Comparison of ENCODE assay signal across 28 cellular contexts in the genomic region with DNA sequence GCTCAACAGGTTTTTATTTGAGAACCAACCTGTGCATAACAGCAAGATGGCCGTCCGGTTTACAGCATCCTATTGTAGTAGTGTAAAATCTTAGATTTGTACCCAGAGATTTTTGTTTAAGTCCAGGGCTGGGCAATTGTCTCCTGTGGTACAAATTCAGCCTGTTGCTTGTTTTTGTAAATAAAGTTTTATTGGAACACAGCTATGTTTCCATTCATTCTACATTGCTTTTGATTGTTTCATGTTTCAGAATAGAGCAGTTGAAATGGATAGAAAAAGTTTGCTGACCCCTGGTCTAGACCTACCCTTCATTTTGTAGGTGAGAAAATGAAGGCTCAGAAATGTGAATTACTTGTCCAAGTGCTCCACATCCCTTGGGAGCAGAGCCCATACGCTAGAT. TPM values are rescaled to one million over a fixed set of nuclear protein-coding genes. Genes with fewer than 3 reads are reported as not detected.
DNase-seq lines count a peak whose midpoint lies in the region; ATAC-seq, FAIRE-seq and TF ChIP-seq lines count a peak whose summit lies in the region.
"Had no signal": no experiment of that assay in that cellular context is flagged by ENCODE, and none has a peak within 500 bp of the region (broad histone marks: within the 10 kb centered on the region; RNA-seq: fewer than 3 reads in every experiment).

No MANE protein-coding gene starts in this region.

- no peaks in the 10 kb centered on the region for H3K9me3 ChIP-seq in OCI-LY3 (ENCODE audit: insufficient read depth, low read length)
- H3K9me3 ChIP-seq in duodenal mucosa (ENCODE audit: control insufficient read depth in 1 of 2, low read length in 2 of 2), result no peaks in the 10 kb centered on the region
- H3K9me3 ChIP-seq in osteoblast (ENCODE audit: low read depth, low read length), result no peaks in the 10 kb centered on the region
- H3K9me3 ChIP-seq: HAP-1, heart right ventricle, prostate gland, thoracic aorta had no signal

- H3K4me2 ChIP-seq in OCI-LY3 (ENCODE audit: low read length) (peak overlapping the region; percentile 14; the same call in 1 of the 2 replicates), osteoblast (ENCODE audit: insufficient read depth, low read length) (peak overlapping the region; percentile 73)
- H3K4me2 ChIP-seq: KMS-11 had no signal

- H3K9ac ChIP-seq in OCI-LY3 (ENCODE audit: low read length), result no peak overlapping the region
- H3K9ac ChIP-seq in duodenal mucosa (ENCODE audit: low read depth in 1 of 2, low read length in 2 of 2), result peak overlapping the region in 1 of 2 donors; percentile 50
- H3K9ac ChIP-seq: KMS-11 had no signal

- H3K36me3 ChIP-seq in OCI-LY3 (replicated peaks; ENCODE audit: low read depth, low read length) (no peaks in the 10 kb centered on the region), duodenal mucosa (ENCODE audit: control insufficient read depth in 1 of 2, insufficient read depth in 2 of 2, low read length in 2 of 2) (peaks cover 0 to 3% of the 10 kb centered on the region in 2 donors), osteoblast (ENCODE audit: insufficient read depth, low read length) (no peaks in the 10 kb centered on the region)
- H3K36me3 ChIP-seq: HAP-1, prostate gland, thoracic aorta had no signal

- H4K20me1 ChIP-seq in OCI-LY3 (ENCODE audit: insufficient read depth, low read length) (no peaks in the 10 kb centered on the region), osteoblast (ENCODE audit: insufficient read depth, low read length) (no peaks in the 10 kb centered on the region)

- H3K27me3 ChIP-seq in OCI-LY3 (ENCODE audit: low read depth, low read length), result no peaks in the 10 kb centered on the region
- H3K27me3 ChIP-seq in duodenal mucosa (ENCODE audit: control insufficient read depth in 1 of 2, insufficient read depth in 2 of 2, low read length in 2 of 2), result no peaks in the 10 kb centered on the region
- no peaks in the 10 kb centered on the region for H3K27me3 ChIP-seq in osteoblast (ENCODE audit: insufficient read depth, low read length)
- H3K27me3 ChIP-seq: heart right ventricle had no signal

- no peak for FAIRE-seq in HTR-8/SVneo (lab: Jason Lieb, UNC)
- FAIRE-seq: GM18507 had no signal

- ATAC-seq in GM18519 (IDR thresholded peaks at IDR 0.05; ENCODE audit: low FRiP score, unreplicated experiment), result no peak
- ATAC-seq: effector memory CD8-positive, alpha-beta T cell had no signal

- DNase-seq in osteoblast (ENCODE audit: insufficient read length, low spot score, missing footprints) (no peak), iPS-NIHi11 (ENCODE audit: low spot score) (no peak), DMS153 treated with DMSO at 0.1 percent for 48 hours (lab: John Stamatoyannopoulos, UW; ENCODE audit: unreplicated experiment) (no peak), HTR-8/SVneo (ENCODE audit: insufficient read length, low spot score) (no peak)
- DNase-seq: activated CD4-positive, CD25-positive, alpha-beta regulatory T cell; central memory CD4-positive, alpha-beta T cell; effector memory CD8-positive, alpha-beta T cell; heart right ventricle; NCI-H1048; NCI-H2081 treated with DMSO at 0.1 percent for 48 hours; NCI-H524 treated with DMSO at 0.1 percent for 48 hours; nephron progenitor cell; SHP77 treated with DMSO at 0.1 percent for 48 hours; stimulated activated CD4-positive, alpha-beta T cell treated with anti-CD3 and anti-CD28 coated beads, Interleukin-12 subunit alpha, Interleukin-12 subunit beta, amount 100 ng/mL, for 4 hours had no signal

- no peak for TF ChIP-seq CTCF in 22Rv1 (IDR thresholded peaks at IDR 0.05)
- TF ChIP-seq CTCF in OCI-LY3 (IDR thresholded peaks at IDR 0.05; ENCODE audit: low read depth, low read length), result no peak
- TF ChIP-seq CTCF in osteoblast (IDR thresholded peaks at IDR 0.05; ENCODE audit: extremely low read depth, low read depth, low read length), result no peak

- H3K27ac ChIP-seq in 22Rv1 (peak overlapping the region; percentile 78), OCI-LY3 (ENCODE audit: low read length) (no peak overlapping the region), duodenal mucosa (ENCODE audit: low read depth, low read length) (peak overlapping the region; percentile 78), osteoblast (ENCODE audit: low read depth, low read length) (no peak overlapping the region)
- H3K27ac ChIP-seq: KMS-11, thoracic aorta had no signal

- H2AFZ ChIP-seq in OCI-LY3 (ENCODE audit: low read depth, low read length) (no peak overlapping the region), osteoblast (ENCODE audit: low read length) (no peak overlapping the region)

- H3K4me3 ChIP-seq in OCI-LY3 (ENCODE audit: low read length), result no peak overlapping the region
- H3K4me3 ChIP-seq in duodenal mucosa (ENCODE audit: low read depth in 1 of 2, low read length in 2 of 2), result peak overlapping the region in 1 of 2 donors; percentile 18
- H3K4me3 ChIP-seq in osteoblast (ENCODE audit: insufficient read depth, low read length), result no peak overlapping the region
- H3K4me3 ChIP-seq: HAP-1, heart right ventricle, prostate gland, thoracic aorta had no signal

- peaks cover 8% of the 10 kb centered on the region; the same call in 1 of the 2 replicates for H3K4me1 ChIP-seq in OCI-LY3 (ENCODE audit: low read length)
- H3K4me1 ChIP-seq in duodenal mucosa (ENCODE audit: control insufficient read depth in 1 of 2, insufficient read depth in 2 of 2, low read length in 2 of 2), result peaks cover 34 to 51% of the 10 kb centered on the region in 2 donors
- H3K4me1 ChIP-seq in osteoblast (ENCODE audit: insufficient read depth, low read length), result peaks cover 20% of the 10 kb centered on the region
- H3K4me1 ChIP-seq: HAP-1, prostate gland had no signal

- H3K79me2 ChIP-seq in OCI-LY3 (ENCODE audit: low read length) (no peaks in the 10 kb centered on the region), osteoblast (ENCODE audit: insufficient read depth, low read length) (peaks cover 3% of the 10 kb centered on the region)

RNA-seq across cellular contexts. Expression of a gene that starts 8.5 kb away (rescaled TPM):
- 22.7 and 23.5 TPM in 2 replicates for total RNA-seq in osteoblast
- total RNA-seq: CD4-positive, CD25-positive, alpha-beta regulatory T cell had no signal

RNA-seq across cellular contexts. Expression of a gene that starts 18.0 kb away (rescaled TPM):
- total RNA-seq in osteoblast, result not detected in 2 replicates
- total RNA-seq: activated CD8-positive, alpha-beta memory T cell treated with anti-CD3 and anti-CD28 coated beads for 36 hours; activated T-helper 17 cell treated with anti-CD3 and anti-CD28 coated beads, Interleukin-2, amount 50 U/mL, for 72 hours; CD4-positive, CD25-positive, alpha-beta regulatory T cell; Daoy; heart right ventricle; prostate gland; T-helper 2 cell treated with Interferon-gamma antibody and Interleukin-4, amounts not matched to agents 100 ng/mL and 5 ng/mL, for 36 hours; thoracic aorta had no signal

Comparison
In these comparisons a context has a peak if more than half of its experiments do, and no peak if none do; other contexts are left out.
1. H3K27ac ChIP-seq: peak in 22Rv1 (single experiment) and duodenal mucosa (single experiment); none in OCI-LY3 (single experiment) and osteoblast (single experiment).